Comparison of ENCODE assay signal across 23 cellular contexts in genomic region chr14:77556946-77557345, GRCh38. TPM values are rescaled to one million over a fixed set of nuclear protein-coding genes. Genes with fewer than 3 reads are reported as not detected.
DNase-seq lines count a peak whose midpoint lies in the region; ATAC-seq and TF ChIP-seq lines count a peak whose summit lies in the region.
"Had no signal": no experiment of that assay in that cellular context is flagged by ENCODE, and none has a peak within 500 bp of the region (broad histone marks: within the 10 kb centered on the region; RNA-seq: fewer than 3 reads in every experiment).

No MANE protein-coding gene starts in this region.

- H3K27ac ChIP-seq in caudate nucleus (ENCODE audit: low read depth, low read length) (peak overlapping the region; percentile 77), coronary artery (no peak overlapping the region)
- H3K27ac ChIP-seq: ascending aorta, foreskin keratinocyte, GM23248, stomach, vagina had no signal

- peaks cover 27% of the 10 kb centered on the region for H3K4me1 Mint-ChIP-seq in activated CD4-positive, alpha-beta T cell treated with anti-CD3 and anti-CD28 coated beads, Interleukin-2, amount 10 ng/mL, durations not matched to agents 7 days and 5 days
- H3K4me1 Mint-ChIP-seq in activated CD4-positive, alpha-beta T cell treated with anti-CD3 and anti-CD28 coated beads for 36 hours, result peaks cover 20% of the 10 kb centered on the region

- H3K27me3 Mint-ChIP-seq in activated CD4-positive, alpha-beta T cell treated with anti-CD3 and anti-CD28 coated beads, Interleukin-2, amount 10 ng/mL, durations not matched to agents 7 days and 5 days, result no peaks in the 10 kb centered on the region
- H3K27me3 Mint-ChIP-seq in activated CD4-positive, alpha-beta T cell treated with anti-CD3 and anti-CD28 coated beads for 36 hours, result no peaks in the 10 kb centered on the region

- CTCF ChIA-PET in activated CD4-positive, alpha-beta T cell treated with anti-CD3 and anti-CD28 coated beads, Interleukin-2, amount 10 ng/mL, durations not matched to agents 7 days and 5 days (lab: Charles Lee), result interaction anchor here (0.6 kb wide), 2 partner anchors 14 to 75 kb away, joined by 3 to 4 read pairs; no protein-coding TSS in a partner anchor
- CTCF ChIA-PET in activated CD4-positive, alpha-beta T cell treated with anti-CD3 and anti-CD28 coated beads for 36 hours (lab: Charles Lee), result interaction anchor here (0.6 to 1.3 kb wide), 3 partner anchors 11 to 22 kb away, joined by 3 to 4 read pairs (median 3); no protein-coding TSS in a partner anchor

- ATAC-seq in activated CD4-positive, alpha-beta T cell treated with anti-CD3 and anti-CD28 coated beads for 36 hours, result no peak
- no peak for ATAC-seq in HG03175 (IDR thresholded peaks at IDR 0.05; ENCODE audit: unreplicated experiment)
- ATAC-seq: foreskin keratinocyte, K562, left cardiac atrium, sciatic nerve had no signal

- peak overlapping the region; percentile 16 for H3K27ac Mint-ChIP-seq in activated CD4-positive, alpha-beta T cell treated with anti-CD3 and anti-CD28 coated beads, Interleukin-2, amount 10 ng/mL, durations not matched to agents 7 days and 5 days
- H3K27ac Mint-ChIP-seq in activated CD4-positive, alpha-beta T cell treated with anti-CD3 and anti-CD28 coated beads for 36 hours, result no peak overlapping the region

- POLR2A ChIA-PET in activated CD4-positive, alpha-beta T cell treated with anti-CD3 and anti-CD28 coated beads, Interleukin-2, amount 10 ng/mL, durations not matched to agents 7 days and 5 days (lab: Charles Lee), result no interaction called here
- POLR2A ChIA-PET in activated CD4-positive, alpha-beta T cell treated with anti-CD3 and anti-CD28 coated beads for 36 hours (lab: Charles Lee), result no interaction called here

- intact Hi-C loops in activated CD4-positive, alpha-beta T cell treated with anti-CD3 and anti-CD28 coated beads for 36 hours (cut with DNase I, micrococcal nuclease), result no loop called here

- no peak for TF ChIP-seq POLR2A in NB4 (IDR thresholded peaks at IDR 0.05; ENCODE audit: extremely low read depth, insufficient read length)

- no peak for DNase-seq in activated CD4-positive, alpha-beta T cell treated with anti-CD3 and anti-CD28 coated beads, Interleukin-2, amount 10 ng/mL, durations not matched to agents 7 days and 5 days
- no peak for DNase-seq in activated CD4-positive, alpha-beta T cell treated with anti-CD3 and anti-CD28 coated beads for 36 hours
- DNase-seq in NB4 (ENCODE audit: low read depth), result peak; percentile 63
- no peak for DNase-seq in caudate nucleus (lab: John Stamatoyannopoulos, UW)
- DNase-seq in superior temporal gyrus (ENCODE audit: extremely low spot score), result peak; percentile 57
- no peak for DNase-seq in dedifferentiated amniotic fluid mesenchymal stem cell (ENCODE audit: extremely low spot score)
- DNase-seq in coronary artery (ENCODE audit: low spot score), result no peak
- DNase-seq: activated effector memory CD4-positive, alpha-beta T cell treated with Interleukin-2 at 50 U/mL for 16 hours; foreskin keratinocyte; GM23248; left cardiac atrium; NCI-H1092 treated with DMSO at 0.1 percent for 48 hours; NCI-H526 treated with DMSO at 0.1 percent for 48 hours; SK-N-SH; stimulated activated CD4-positive, alpha-beta T cell treated with anti-CD3 and anti-CD28 coated beads, Interleukin-1b, Interleukin-23, amount 100 ng/mL, for 48 hours; stomach had no signal

- TF ChIP-seq CTCF in NB4 (IDR thresholded peaks at IDR 0.05; ENCODE audit: low read depth, low read length), result no peak
- no peak for TF ChIP-seq CTCF in coronary artery (IDR thresholded peaks at IDR 0.05)

- no peaks in the 10 kb centered on the region for H3K9me3 Mint-ChIP-seq in activated CD4-positive, alpha-beta T cell treated with anti-CD3 and anti-CD28 coated beads, Interleukin-2, amount 10 ng/mL, durations not matched to agents 7 days and 5 days
- H3K9me3 Mint-ChIP-seq in activated CD4-positive, alpha-beta T cell treated with anti-CD3 and anti-CD28 coated beads for 36 hours (ENCODE audit: low read depth), result no peaks in the 10 kb centered on the region

- H3K4me3 Mint-ChIP-seq in activated CD4-positive, alpha-beta T cell treated with anti-CD3 and anti-CD28 coated beads, Interleukin-2, amount 10 ng/mL, durations not matched to agents 7 days and 5 days, result no peak overlapping the region
- no peak overlapping the region for H3K4me3 Mint-ChIP-seq in activated CD4-positive, alpha-beta T cell treated with anti-CD3 and anti-CD28 coated beads for 36 hours

- H3K36me3 Mint-ChIP-seq in activated CD4-positive, alpha-beta T cell treated with anti-CD3 and anti-CD28 coated beads, Interleukin-2, amount 10 ng/mL, durations not matched to agents 7 days and 5 days (ENCODE audit: low read depth), result peaks cover 52% of the 10 kb centered on the region
- peaks cover 32% of the 10 kb centered on the region for H3K36me3 Mint-ChIP-seq in activated CD4-positive, alpha-beta T cell treated with anti-CD3 and anti-CD28 coated beads for 36 hours (ENCODE audit: low read depth)

- H3K4me3 ChIP-seq in NB4 (ENCODE audit: low read depth, low read length) (peak overlapping the region; percentile 61), coronary artery (no peak overlapping the region)
- H3K4me3 ChIP-seq: ascending aorta, GM23248, K562, stomach, vagina had no signal

RNA-seq across cellular contexts. Expression of gene ISM2, which starts 58.3 kb away (rescaled TPM):
- not detected for total RNA-seq in activated CD4-positive, alpha-beta T cell treated with anti-CD3 and anti-CD28 coated beads, Interleukin-2, amount 10 ng/mL, durations not matched to agents 7 days and 5 days
- under 1 TPM; 0.41 to 0.53 TPM for total RNA-seq in activated CD4-positive, alpha-beta T cell treated with anti-CD3 and anti-CD28 coated beads for 36 hours
- total RNA-seq: ascending aorta, Daoy, osteoblast had no signal

RNA-seq across cellular contexts. Expression of gene SPTLC2, which starts 59.5 kb away (rescaled TPM):
- total RNA-seq in activated CD4-positive, alpha-beta T cell treated with anti-CD3 and anti-CD28 coated beads, Interleukin-2, amount 10 ng/mL, durations not matched to agents 7 days and 5 days, result 10 to 100 TPM; 54.2 to 64.4 TPM
- total RNA-seq in activated CD4-positive, alpha-beta T cell treated with anti-CD3 and anti-CD28 coated beads for 36 hours, result 10 to 100 TPM; 16.8 to 24.6 TPM

Comparison
In these comparisons a context has a peak if more than half of its experiments do, and no peak if none do; other contexts are left out.
1. DNase-seq: peak in NB4 (single experiment) and superior temporal gyrus (single experiment); none in activated CD4-positive, alpha-beta T cell treated with anti-CD3 and anti-CD28 coated beads, Interleukin-2, amount 10 ng/mL, durations not matched to agents 7 days and 5 days (single experiment), activated CD4-positive, alpha-beta T cell treated with anti-CD3 and anti-CD28 coated beads for 36 hours (single experiment), caudate nucleus (0 of 61), dedifferentiated amniotic fluid mesenchymal stem cell (single experiment) and coronary artery (single experiment).